ENCODE assay signal across 1 cellular context in the genomic region with DNA sequence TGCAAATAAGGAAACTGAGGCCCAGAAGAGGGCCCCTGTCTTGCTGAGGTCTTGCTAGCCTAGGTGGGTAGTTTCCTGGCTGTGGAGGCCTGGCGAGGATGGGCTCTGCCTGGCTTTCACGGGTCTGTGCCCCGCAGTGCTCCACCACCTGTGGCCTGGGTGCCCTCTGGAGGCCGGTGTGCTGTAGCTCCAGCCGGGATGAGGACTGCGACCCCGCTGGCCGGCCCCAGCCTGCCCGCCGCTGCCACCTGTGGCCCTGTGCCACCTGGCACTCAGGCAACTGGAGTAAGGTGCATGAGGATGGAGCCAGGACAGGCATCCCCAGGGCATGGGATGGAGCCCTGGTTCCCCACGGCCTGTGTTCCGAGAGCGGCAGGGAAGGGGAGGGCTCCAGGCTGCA.
TF ChIP-seq lines count a peak whose summit lies in the region.

No MANE protein-coding gene starts in this region.

TF ChIP-seq in HepG2, 621 proteins besides CTCF, POLR2A, EP300 and RAD21:
- peak; percentile 45 for TF ChIP-seq STAG1 (CRISPR knock-in tag; IDR thresholded peaks at IDR 0.05)
